Comparison of ENCODE assay signal across 16 cellular contexts in genomic region chr1:2251363-2251762, GRCh38. TPM values are rescaled to one million over a fixed set of nuclear protein-coding genes. Genes with fewer than 3 reads are reported as not detected.
DNase-seq lines count a peak whose midpoint lies in the region; ATAC-seq and TF ChIP-seq lines count a peak whose summit lies in the region.
"Had no signal": no experiment of that assay in that cellular context is flagged by ENCODE, and none has a peak within 500 bp of the region (broad histone marks: within the 10 kb centered on the region; RNA-seq: fewer than 3 reads in every experiment).

No MANE protein-coding gene starts in this region.

- no peaks in the 10 kb centered on the region for H3K9me2 ChIP-seq in hepatocyte (replicated peaks; ENCODE audit: insufficient read depth)

- peaks cover 100% of the 10 kb centered on the region for H3K79me2 ChIP-seq in hepatocyte

- peak overlapping the region; percentile 66 for H3K4me2 ChIP-seq in hepatocyte

- H3K36me3 Mint-ChIP-seq in activated CD4-positive, alpha-beta T cell treated with anti-CD3 and anti-CD28 coated beads, Interleukin-2, amount 10 ng/mL, durations not matched to agents 7 days and 5 days (ENCODE audit: low read depth), result peaks cover 41% of the 10 kb centered on the region

- no peak for DNase-seq in activated CD4-positive, alpha-beta T cell treated with anti-CD3 and anti-CD28 coated beads, Interleukin-2, amount 10 ng/mL, durations not matched to agents 7 days and 5 days
- no peak for DNase-seq in activated CD4-positive, alpha-beta T cell treated with anti-CD3 and anti-CD28 coated beads, Interleukin-2, amount 50 U/mL, for 48 hours
- peak; percentile 67 for DNase-seq in WERI-Rb-1
- no peak for DNase-seq in hepatocyte (ENCODE audit: low spot score)
- no peak for DNase-seq in amygdala (lab: John Stamatoyannopoulos, UW)
- DNase-seq: 8988T; COR-L47; effector CD8-positive, alpha-beta T cell; NCI-H2029; NCI-H774 had no signal

- H3K4me3 ChIP-seq in WERI-Rb-1 (ENCODE audit: low read depth, low read length), result no peak overlapping the region
- H3K4me3 ChIP-seq in hepatocyte, result no peak overlapping the region
- H3K4me3 ChIP-seq in skin epidermis, result no peak overlapping the region
- H3K4me3 ChIP-seq: body of pancreas, tibial nerve had no signal

- peaks cover 10% of the 10 kb centered on the region for H3K36me3 ChIP-seq in WERI-Rb-1
- no peaks in the 10 kb centered on the region for H3K36me3 ChIP-seq in hepatocyte (replicated peaks; ENCODE audit: insufficient read depth, low read depth)

- ATAC-seq in HG03565 (IDR thresholded peaks at IDR 0.05; ENCODE audit: unreplicated experiment), result no peak
- ATAC-seq in GM19035 (IDR thresholded peaks at IDR 0.05; ENCODE audit: unreplicated experiment), result no peak

- peak overlapping the region; percentile 19 for H3K27ac Mint-ChIP-seq in activated CD4-positive, alpha-beta T cell treated with anti-CD3 and anti-CD28 coated beads, Interleukin-2, amount 10 ng/mL, durations not matched to agents 7 days and 5 days
- H3K27ac Mint-ChIP-seq: activated T-helper 1 cell treated with anti-CD3 and anti-CD28 coated beads, Interleukin-12 subunit alpha, Interleukin-12 subunit beta, Interleukin-2, Interleukin-4 antibody, amounts not matched to agents 30 ng/mL and 10 ng/mL and 1 ng/mL, durations not matched to agents 14 hours and 24 hours and 36 hours had no signal

- H3K27me3 ChIP-seq in WERI-Rb-1 (ENCODE audit: insufficient read depth, low read depth, severe bottlenecking) (no peaks in the 10 kb centered on the region), hepatocyte (no peaks in the 10 kb centered on the region)
- H3K27me3 ChIP-seq: body of pancreas, tibial nerve had no signal

- H3K9me3 Mint-ChIP-seq in activated CD4-positive, alpha-beta T cell treated with anti-CD3 and anti-CD28 coated beads, Interleukin-2, amount 10 ng/mL, durations not matched to agents 7 days and 5 days, result peaks cover 6% of the 10 kb centered on the region

- no peak for TF ChIP-seq CTCF in WERI-Rb-1 (IDR thresholded peaks at IDR 0.05; ENCODE audit: low read depth, low read length)
- TF ChIP-seq CTCF in hepatocyte (IDR thresholded peaks at IDR 0.05; ENCODE audit: poor library complexity), result no peak

- peaks cover 23% of the 10 kb centered on the region for H3K4me1 Mint-ChIP-seq in activated CD4-positive, alpha-beta T cell treated with anti-CD3 and anti-CD28 coated beads, Interleukin-2, amount 10 ng/mL, durations not matched to agents 7 days and 5 days

- 81% methylated on average over 13 of the region's 14 CpGs for WGBS in hepatocyte (ENCODE audit: low lambda C conversion rate, missing lambda C conversion rate)

- H2AFZ ChIP-seq in hepatocyte, result no peak overlapping the region

- H3K27ac ChIP-seq in WERI-Rb-1 (peak overlapping the region; percentile 37), hepatocyte (peak overlapping the region; percentile 68), skin epidermis (peak overlapping the region in 11 of 21 experiments; percentile 10 to 67 (median 37))
- H3K27ac ChIP-seq: tibial nerve had no signal

- no peaks in the 10 kb centered on the region for H3K27me3 Mint-ChIP-seq in activated CD4-positive, alpha-beta T cell treated with anti-CD3 and anti-CD28 coated beads, Interleukin-2, amount 10 ng/mL, durations not matched to agents 7 days and 5 days

- H3K9me3 ChIP-seq in WERI-Rb-1 (ENCODE audit: severe bottlenecking) (peaks cover 2% of the 10 kb centered on the region), hepatocyte (ENCODE audit: low read depth) (no peaks in the 10 kb centered on the region)
- H3K9me3 ChIP-seq: body of pancreas had no signal

- peaks cover 99% of the 10 kb centered on the region for H4K20me1 ChIP-seq in hepatocyte (ENCODE audit: insufficient read depth, poor library complexity, severe bottlenecking)

- CTCF ChIA-PET in activated CD4-positive, alpha-beta T cell treated with anti-CD3 and anti-CD28 coated beads, Interleukin-2, amount 10 ng/mL, durations not matched to agents 7 days and 5 days (lab: Charles Lee), result interaction anchor here (1.1 to 1.4 kb wide), 2 partner anchors 9 to 22 kb away, joined by 3 read pairs; no protein-coding TSS in a partner anchor

- H3K4me3 Mint-ChIP-seq in activated CD4-positive, alpha-beta T cell treated with anti-CD3 and anti-CD28 coated beads, Interleukin-2, amount 10 ng/mL, durations not matched to agents 7 days and 5 days, result no peak overlapping the region
- H3K4me3 Mint-ChIP-seq: activated T-helper 1 cell treated with anti-CD3 and anti-CD28 coated beads, Interleukin-12 subunit alpha, Interleukin-12 subunit beta, Interleukin-2, Interleukin-4 antibody, amounts not matched to agents 30 ng/mL and 10 ng/mL and 1 ng/mL, durations not matched to agents 14 hours and 24 hours and 36 hours had no signal

- POLR2A ChIA-PET in activated CD4-positive, alpha-beta T cell treated with anti-CD3 and anti-CD28 coated beads, Interleukin-2, amount 10 ng/mL, durations not matched to agents 7 days and 5 days (lab: Charles Lee), result no interaction called here

- peaks cover 56% of the 10 kb centered on the region for H3K4me1 ChIP-seq in hepatocyte (ENCODE audit: insufficient read depth)

RNA-seq across cellular contexts. Expression of gene SKI, which starts 23.2 kb away (rescaled TPM):
- 10 to 100 TPM; 60.7 to 62.0 TPM for total RNA-seq in activated CD4-positive, alpha-beta T cell treated with anti-CD3 and anti-CD28 coated beads, Interleukin-2, amount 10 ng/mL, durations not matched to agents 7 days and 5 days
- 17.1 and 21.9 TPM in 2 replicates for total RNA-seq in hepatocyte
- polyA plus RNA-seq in hepatocyte, result 5.1 and 6.9 TPM in 2 replicates

RNA-seq across cellular contexts. Expression of gene FAAP20, which starts 56.8 kb away (rescaled TPM):
- 10 to 100 TPM; 61.3 to 66.2 TPM for total RNA-seq in activated CD4-positive, alpha-beta T cell treated with anti-CD3 and anti-CD28 coated beads, Interleukin-2, amount 10 ng/mL, durations not matched to agents 7 days and 5 days
- 24.9 and 36.6 TPM in 2 replicates for total RNA-seq in hepatocyte
- 117 and 135 TPM in 2 replicates for polyA plus RNA-seq in hepatocyte
